Comparison of ENCODE assay signal across 2 cellular contexts in the genomic region with DNA sequence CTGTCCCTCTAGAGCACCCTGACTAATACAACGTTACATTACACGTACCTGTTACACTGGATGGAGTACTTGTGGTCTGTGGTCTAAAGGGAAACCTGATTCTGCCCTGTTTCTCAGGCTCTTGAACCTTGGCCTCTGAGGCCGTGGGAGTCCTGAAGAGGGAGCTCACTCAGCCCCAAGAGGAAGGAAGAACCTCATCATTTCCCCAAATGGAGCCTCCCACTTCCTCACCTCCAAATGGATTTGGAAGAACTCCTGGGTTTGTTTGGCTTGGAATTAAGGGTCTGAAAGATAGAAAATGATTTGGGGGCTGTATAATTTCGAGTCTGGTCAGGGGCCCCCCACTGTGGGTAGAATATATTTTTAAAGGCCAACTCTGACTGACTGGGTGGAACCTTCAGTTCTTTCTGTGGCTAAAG.
TF ChIP-seq lines count a peak whose summit lies in the region.

No MANE protein-coding gene starts in this region.

TF ChIP-seq in liver, 16 proteins besides CTCF, POLR2A, EP300 and RAD21 (continued from another document):
- TF ChIP-seq, protein P1, sequence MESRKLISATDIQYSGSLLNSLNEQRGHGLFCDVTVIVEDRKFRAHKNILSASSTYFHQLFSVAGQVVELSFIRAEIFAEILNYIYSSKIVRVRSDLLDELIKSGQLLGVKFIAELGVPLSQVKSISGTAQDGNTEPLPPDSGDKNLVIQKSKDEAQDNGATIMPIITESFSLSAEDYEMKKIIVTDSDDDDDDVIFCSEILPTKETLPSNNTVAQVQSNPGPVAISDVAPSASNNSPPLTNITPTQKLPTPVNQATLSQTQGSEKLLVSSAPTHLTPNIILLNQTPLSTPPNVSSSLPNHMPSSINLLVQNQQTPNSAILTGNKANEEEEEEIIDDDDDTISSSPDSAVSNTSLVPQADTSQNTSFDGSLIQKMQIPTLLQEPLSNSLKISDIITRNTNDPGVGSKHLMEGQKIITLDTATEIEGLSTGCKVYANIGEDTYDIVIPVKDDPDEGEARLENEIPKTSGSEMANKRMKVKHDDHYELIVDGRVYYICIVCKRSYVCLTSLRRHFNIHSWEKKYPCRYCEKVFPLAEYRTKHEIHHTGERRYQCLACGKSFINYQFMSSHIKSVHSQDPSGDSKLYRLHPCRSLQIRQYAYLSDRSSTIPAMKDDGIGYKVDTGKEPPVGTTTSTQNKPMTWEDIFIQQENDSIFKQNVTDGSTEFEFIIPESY (IDR thresholded peaks at IDR 0.05) = no peak
- TF ChIP-seq TAF1 (conservative IDR thresholded peaks at IDR 0.05) = no peak
- TF ChIP-seq NR2F2 (IDR thresholded peaks at IDR 0.05) = peak; percentile 53

TF ChIP-seq in HepG2, 621 proteins besides CTCF, POLR2A, EP300 and RAD21 (continued from another document):
- TF ChIP-seq, protein P2, sequence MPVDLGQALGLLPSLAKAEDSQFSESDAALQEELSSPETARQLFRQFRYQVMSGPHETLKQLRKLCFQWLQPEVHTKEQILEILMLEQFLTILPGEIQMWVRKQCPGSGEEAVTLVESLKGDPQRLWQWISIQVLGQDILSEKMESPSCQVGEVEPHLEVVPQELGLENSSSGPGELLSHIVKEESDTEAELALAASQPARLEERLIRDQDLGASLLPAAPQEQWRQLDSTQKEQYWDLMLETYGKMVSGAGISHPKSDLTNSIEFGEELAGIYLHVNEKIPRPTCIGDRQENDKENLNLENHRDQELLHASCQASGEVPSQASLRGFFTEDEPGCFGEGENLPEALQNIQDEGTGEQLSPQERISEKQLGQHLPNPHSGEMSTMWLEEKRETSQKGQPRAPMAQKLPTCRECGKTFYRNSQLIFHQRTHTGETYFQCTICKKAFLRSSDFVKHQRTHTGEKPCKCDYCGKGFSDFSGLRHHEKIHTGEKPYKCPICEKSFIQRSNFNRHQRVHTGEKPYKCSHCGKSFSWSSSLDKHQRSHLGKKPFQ (CRISPR knock-in tag; IDR thresholded peaks at IDR 0.05; ENCODE audit: insufficient replicate concordance) = no peak
- TF ChIP-seq SP1 (IDR thresholded peaks at IDR 0.05) (no peak), SP1 (CRISPR knock-in tag; IDR thresholded peaks at IDR 0.05) (no peak), SRSF1 (optimal IDR thresholded peaks at IDR 0.05; ENCODE audit: low read depth, low read length) (no peak), ZSCAN31 (CRISPR knock-in tag; IDR thresholded peaks at IDR 0.05; ENCODE audit: low read depth) (no peak), ZNF567 (CRISPR knock-in tag; IDR thresholded peaks at IDR 0.05; ENCODE audit: borderline replicate concordance) (no peak), ZFP36L1 (CRISPR knock-in tag; IDR thresholded peaks at IDR 0.05) (no peak), ZSCAN21 (CRISPR knock-in tag; IDR thresholded peaks at IDR 0.05; ENCODE audit: borderline replicate concordance) (no peak)
- TF ChIP-seq, protein P3, sequence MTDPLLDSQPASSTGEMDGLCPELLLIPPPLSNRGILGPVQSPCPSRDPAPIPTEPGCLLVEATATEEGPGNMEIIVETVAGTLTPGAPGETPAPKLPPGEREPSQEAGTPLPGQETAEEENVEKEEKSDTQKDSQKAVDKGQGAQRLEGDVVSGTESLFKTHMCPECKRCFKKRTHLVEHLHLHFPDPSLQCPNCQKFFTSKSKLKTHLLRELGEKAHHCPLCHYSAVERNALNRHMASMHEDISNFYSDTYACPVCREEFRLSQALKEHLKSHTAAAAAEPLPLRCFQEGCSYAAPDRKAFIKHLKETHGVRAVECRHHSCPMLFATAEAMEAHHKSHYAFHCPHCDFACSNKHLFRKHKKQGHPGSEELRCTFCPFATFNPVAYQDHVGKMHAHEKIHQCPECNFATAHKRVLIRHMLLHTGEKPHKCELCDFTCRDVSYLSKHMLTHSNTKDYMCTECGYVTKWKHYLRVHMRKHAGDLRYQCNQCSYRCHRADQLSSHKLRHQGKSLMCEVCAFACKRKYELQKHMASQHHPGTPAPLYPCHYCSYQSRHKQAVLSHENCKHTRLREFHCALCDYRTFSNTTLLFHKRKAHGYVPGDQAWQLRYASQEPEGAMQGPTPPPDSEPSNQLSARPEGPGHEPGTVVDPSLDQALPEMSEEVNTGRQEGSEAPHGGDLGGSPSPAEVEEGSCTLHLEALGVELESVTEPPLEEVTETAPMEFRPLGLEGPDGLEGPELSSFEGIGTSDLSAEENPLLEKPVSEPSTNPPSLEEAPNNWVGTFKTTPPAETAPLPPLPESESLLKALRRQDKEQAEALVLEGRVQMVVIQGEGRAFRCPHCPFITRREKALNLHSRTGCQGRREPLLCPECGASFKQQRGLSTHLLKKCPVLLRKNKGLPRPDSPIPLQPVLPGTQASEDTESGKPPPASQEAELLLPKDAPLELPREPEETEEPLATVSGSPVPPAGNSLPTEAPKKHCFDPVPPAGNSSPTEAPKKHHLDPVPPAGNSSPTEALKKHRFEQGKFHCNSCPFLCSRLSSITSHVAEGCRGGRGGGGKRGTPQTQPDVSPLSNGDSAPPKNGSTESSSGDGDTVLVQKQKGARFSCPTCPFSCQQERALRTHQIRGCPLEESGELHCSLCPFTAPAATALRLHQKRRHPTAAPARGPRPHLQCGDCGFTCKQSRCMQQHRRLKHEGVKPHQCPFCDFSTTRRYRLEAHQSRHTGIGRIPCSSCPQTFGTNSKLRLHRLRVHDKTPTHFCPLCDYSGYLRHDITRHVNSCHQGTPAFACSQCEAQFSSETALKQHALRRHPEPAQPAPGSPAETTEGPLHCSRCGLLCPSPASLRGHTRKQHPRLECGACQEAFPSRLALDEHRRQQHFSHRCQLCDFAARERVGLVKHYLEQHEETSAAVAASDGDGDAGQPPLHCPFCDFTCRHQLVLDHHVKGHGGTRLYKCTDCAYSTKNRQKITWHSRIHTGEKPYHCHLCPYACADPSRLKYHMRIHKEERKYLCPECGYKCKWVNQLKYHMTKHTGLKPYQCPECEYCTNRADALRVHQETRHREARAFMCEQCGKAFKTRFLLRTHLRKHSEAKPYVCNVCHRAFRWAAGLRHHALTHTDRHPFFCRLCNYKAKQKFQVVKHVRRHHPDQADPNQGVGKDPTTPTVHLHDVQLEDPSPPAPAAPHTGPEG (CRISPR knock-in tag; IDR thresholded peaks at IDR 0.05) = no peak
- TF ChIP-seq, protein P4, sequence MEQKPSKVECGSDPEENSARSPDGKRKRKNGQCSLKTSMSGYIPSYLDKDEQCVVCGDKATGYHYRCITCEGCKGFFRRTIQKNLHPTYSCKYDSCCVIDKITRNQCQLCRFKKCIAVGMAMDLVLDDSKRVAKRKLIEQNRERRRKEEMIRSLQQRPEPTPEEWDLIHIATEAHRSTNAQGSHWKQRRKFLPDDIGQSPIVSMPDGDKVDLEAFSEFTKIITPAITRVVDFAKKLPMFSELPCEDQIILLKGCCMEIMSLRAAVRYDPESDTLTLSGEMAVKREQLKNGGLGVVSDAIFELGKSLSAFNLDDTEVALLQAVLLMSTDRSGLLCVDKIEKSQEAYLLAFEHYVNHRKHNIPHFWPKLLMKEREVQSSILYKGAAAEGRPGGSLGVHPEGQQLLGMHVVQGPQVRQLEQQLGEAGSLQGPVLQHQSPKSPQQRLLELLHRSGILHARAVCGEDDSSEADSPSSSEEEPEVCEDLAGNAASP (CRISPR knock-in tag; IDR thresholded peaks at IDR 0.05; ENCODE audit: borderline replicate concordance) = no peak
- TF ChIP-seq, protein P5, sequence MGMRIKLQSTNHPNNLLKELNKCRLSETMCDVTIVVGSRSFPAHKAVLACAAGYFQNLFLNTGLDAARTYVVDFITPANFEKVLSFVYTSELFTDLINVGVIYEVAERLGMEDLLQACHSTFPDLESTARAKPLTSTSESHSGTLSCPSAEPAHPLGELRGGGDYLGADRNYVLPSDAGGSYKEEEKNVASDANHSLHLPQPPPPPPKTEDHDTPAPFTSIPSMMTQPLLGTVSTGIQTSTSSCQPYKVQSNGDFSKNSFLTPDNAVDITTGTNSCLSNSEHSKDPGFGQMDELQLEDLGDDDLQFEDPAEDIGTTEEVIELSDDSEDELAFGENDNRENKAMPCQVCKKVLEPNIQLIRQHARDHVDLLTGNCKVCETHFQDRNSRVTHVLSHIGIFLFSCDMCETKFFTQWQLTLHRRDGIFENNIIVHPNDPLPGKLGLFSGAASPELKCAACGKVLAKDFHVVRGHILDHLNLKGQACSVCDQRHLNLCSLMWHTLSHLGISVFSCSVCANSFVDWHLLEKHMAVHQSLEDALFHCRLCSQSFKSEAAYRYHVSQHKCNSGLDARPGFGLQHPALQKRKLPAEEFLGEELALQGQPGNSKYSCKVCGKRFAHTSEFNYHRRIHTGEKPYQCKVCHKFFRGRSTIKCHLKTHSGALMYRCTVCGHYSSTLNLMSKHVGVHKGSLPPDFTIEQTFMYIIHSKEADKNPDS (CRISPR knock-in tag; IDR thresholded peaks at IDR 0.05) = no peak
